Comparison of ENCODE assay signal across 16 cellular contexts in genomic region chr3:156298938-156299337, GRCh38.
A peak's percentile ranks its signal among the peaks of the same experiment; 100 is the strongest.
DNase-seq lines count a peak whose midpoint lies in the region; TF ChIP-seq lines count a peak whose summit lies in the region.
"Had no signal": no experiment of that assay in that cellular context is flagged by ENCODE, and none has a peak within 500 bp of the region (broad histone marks: within the 10 kb centered on the region; RNA-seq: fewer than 3 reads in every experiment).

No MANE protein-coding gene starts in this region.

- H3K4me3 ChIP-seq in lower leg skin (ENCODE audit: low read depth, poor library complexity, severe bottlenecking) (no peak overlapping the region), stomach (no peak overlapping the region)

- no peak for TF ChIP-seq CTCF in lower leg skin (IDR thresholded peaks at IDR 0.05)
- no peak for TF ChIP-seq CTCF in stomach (IDR thresholded peaks at IDR 0.05)

- intact Hi-C loops in lower leg skin (cut with DNase I; ENCODE audit: low total_unique reads) (no loop called here), stomach (cut with DNase I; ENCODE audit: low total_unique reads) (no loop called here)

- peaks cover 8 to 28% (median 11%) of the 10 kb centered on the region in 4 donors for H3K4me1 ChIP-seq in stomach

- no peaks in the 10 kb centered on the region for H3K36me3 ChIP-seq in stomach

- no peak for TF ChIP-seq EP300 in stomach (IDR thresholded peaks at IDR 0.05)

- H3K27ac ChIP-seq in stomach = no peak overlapping the region

- 80 to 87% methylated on average over 2 of the region's 2 CpGs for WGBS in lower leg skin, 2 donors
- 78 to 97% (median 84%) methylated on average over 2 of the region's 2 CpGs for WGBS in stomach, 5 donors

- DNase-seq in MV-4-11 (lab: John Stamatoyannopoulos, UW) (peak; percentile 82), globus pallidus (ENCODE audit: low spot score) (peak; percentile 63), lower leg skin (ENCODE audit: low spot score in 2 of 2) (peak; percentile 55 to 87), stomach (peak; percentile 34), occipital lobe (lab: John Stamatoyannopoulos, UW) (no peak), NCI-H1048 (lab: John Stamatoyannopoulos, UW) (no peak), KG1 (lab: John Stamatoyannopoulos, UW) (no peak), HUDEP-2 (lab: John Stamatoyannopoulos, UW; ENCODE audit: unreplicated experiment in 76 of 76) (no peak)
- DNase-seq: activated CD4-positive, alpha-beta memory T cell treated with anti-CD3 and anti-CD28 coated beads for 36 hours; activated effector memory CD4-positive, alpha-beta T cell treated with Interleukin-2 at 50 U/mL for 16 hours; activated naive CD8-positive, alpha-beta T cell treated with anti-CD3 and anti-CD28 coated beads, Interleukin-2, amount 50 U/mL, for 24 hours; CD4-positive, alpha-beta T cell; DMS153; NCI-H526; RPMI8226; stimulated activated CD4-positive, alpha-beta T cell treated with anti-CD3 and anti-CD28 coated beads, Interleukin-12 subunit alpha, Interleukin-12 subunit beta, amount 100 ng/mL, for 4 hours had no signal

- peaks cover 0 to 4% (median 0%) of the 10 kb centered on the region in 3 donors for H3K27me3 ChIP-seq in stomach

- no peaks in the 10 kb centered on the region for H3K9me3 ChIP-seq in stomach

- TF ChIP-seq POLR2A in lower leg skin (IDR thresholded peaks at IDR 0.05) (no peak), stomach (IDR thresholded peaks at IDR 0.05) (no peak)

Comparison
In these comparisons a context has a peak if more than half of its experiments do, and no peak if none do; other contexts are left out.
1. DNase-seq: peak in MV-4-11 (single experiment), globus pallidus (single experiment), lower leg skin (2 of 2) and stomach (single experiment); none in occipital lobe (single experiment), NCI-H1048 (single experiment), KG1 (single experiment) and HUDEP-2 (0 of 76).